ENCODE assay signal across 25 cellular contexts in genomic region chr12:96227365-96228106, GRCh38. TPM values are rescaled to one million over a fixed set of nuclear protein-coding genes. Genes with fewer than 3 reads are reported as not detected.
A peak's percentile ranks its signal among the peaks of the same experiment; 100 is the strongest.
DNase-seq lines count a peak whose midpoint lies in the region; ATAC-seq and TF ChIP-seq lines count a peak whose summit lies in the region.
"Had no signal": no experiment of that assay in that cellular context is flagged by ENCODE, and none has a peak within 500 bp of the region (broad histone marks: within the 10 kb centered on the region; RNA-seq: fewer than 3 reads in every experiment).

No MANE protein-coding gene starts in this region.

- no peaks in the 10 kb centered on the region for H3K27me3 Mint-ChIP-seq in activated CD4-positive, alpha-beta T cell treated with anti-CD3 and anti-CD28 coated beads for 36 hours
- H3K27me3 Mint-ChIP-seq: activated naive CD8-positive, alpha-beta T cell treated with anti-CD3 and anti-CD28 coated beads, Interleukin-2, amount 10 ng/mL, durations not matched to agents 7 days and 5 days; naive thymus-derived CD8-positive, alpha-beta T cell had no signal

- POLR2A ChIA-PET in activated CD4-positive, alpha-beta T cell treated with anti-CD3 and anti-CD28 coated beads for 36 hours (lab: Charles Lee) = no interaction called here

- peaks cover 6 to 12% of the 10 kb centered on the region in 2 donors for H3K36me3 ChIP-seq in lung (ENCODE audit: control insufficient read depth in 2 of 2, insufficient read depth in 2 of 2, low read length in 2 of 2)
- H3K36me3 ChIP-seq: ovary had no signal

- DNase-seq in activated CD4-positive, alpha-beta T cell treated with anti-CD3 and anti-CD28 coated beads for 36 hours = peak; percentile 32
- DNase-seq in activated CD4-positive, alpha-beta T cell treated with anti-CD3 and anti-CD28 coated beads, Interleukin-2, amount 50 U/mL, for 4 hours = no peak
- DNase-seq in stimulated activated CD4-positive, alpha-beta T cell treated with anti-CD3 and anti-CD28 coated beads, Interleukin-1b, Interleukin-23, amount 100 ng/mL, for 48 hours = peak; percentile 19
- no peak for DNase-seq in stimulated activated CD4-positive, alpha-beta T cell treated with anti-CD3 and anti-CD28 coated beads, Interleukin-12 subunit alpha, Interleukin-12 subunit beta, amount 100 ng/mL, for 4 hours
- DNase-seq in lung (ENCODE audit: low spot score) = no peak
- DNase-seq in NCI-H524 (lab: John Stamatoyannopoulos, UW) = no peak
- no peak for DNase-seq in CD1c-positive myeloid dendritic cell (ENCODE audit: extremely low spot score)
- no peak for DNase-seq in SKM-1 (lab: John Stamatoyannopoulos, UW; ENCODE audit: unreplicated experiment)
- DNase-seq: 8988T; activated naive CD8-positive, alpha-beta T cell treated with anti-CD3 and anti-CD28 coated beads, Interleukin-2, amount 10 ng/mL, durations not matched to agents 7 days and 5 days; AML-193; DMS53; foreskin fibroblast; heart right ventricle; MG63; midbrain; naive thymus-derived CD8-positive, alpha-beta T cell; NCI-H2081; NCI-H446; ovary; trophoblast cell had no signal

- no peak overlapping the region for H3K4me3 Mint-ChIP-seq in activated CD4-positive, alpha-beta T cell treated with anti-CD3 and anti-CD28 coated beads for 36 hours
- H3K4me3 Mint-ChIP-seq: activated naive CD8-positive, alpha-beta T cell treated with anti-CD3 and anti-CD28 coated beads, Interleukin-2, amount 10 ng/mL, durations not matched to agents 7 days and 5 days; GM23338; naive thymus-derived CD8-positive, alpha-beta T cell; T-helper 2 cell treated with Interferon-gamma antibody and Interleukin-4, amounts not matched to agents 5 μg/mL and 100 μg/mL, for 36 hours had no signal

- no peak for TF ChIP-seq CTCF in lung (IDR thresholded peaks at IDR 0.05; ENCODE audit: control extremely low read depth, extremely low read depth)

- H3K4me3 ChIP-seq in lung = no peak overlapping the region
- H3K4me3 ChIP-seq: GM23338, heart right ventricle, K562, MG63, ovary had no signal

- peak; percentile 83 for ATAC-seq in activated CD4-positive, alpha-beta T cell treated with anti-CD3 and anti-CD28 coated beads for 36 hours
- peak; percentile 16 for ATAC-seq in lung (ENCODE audit: insufficient read depth, low FRiP score)
- ATAC-seq: GM23338; heart right ventricle; K562; naive thymus-derived CD8-positive, alpha-beta T cell; SK-N-SH treated with all-trans-retinoic acid at 6 μM for 48 hours had no signal

- peaks cover 1 to 3% of the 10 kb centered on the region in 2 donors for H3K4me1 ChIP-seq in lung (ENCODE audit: control insufficient read depth in 2 of 2, insufficient read depth in 2 of 2, low read length in 2 of 2)

- 80 to 84% methylated on average over 12 of the region's 12 CpGs for whole genome bisulfite sequencing in lung, 2 donors

- no peak overlapping the region for H3K27ac ChIP-seq in lung (ENCODE audit: low read depth in 1 of 2, low read length in 1 of 2)
- H3K27ac ChIP-seq: ovary had no signal

- peaks cover 34% of the 10 kb centered on the region for H3K36me3 Mint-ChIP-seq in activated CD4-positive, alpha-beta T cell treated with anti-CD3 and anti-CD28 coated beads for 36 hours (ENCODE audit: low read depth)

- H3K9me3 ChIP-seq in lung (ENCODE audit: control insufficient read depth in 2 of 2, insufficient read depth in 1 of 2, low read length in 1 of 2) = no peaks in the 10 kb centered on the region
- H3K9me3 ChIP-seq: heart right ventricle, MG63, ovary had no signal

- CTCF ChIA-PET in activated CD4-positive, alpha-beta T cell treated with anti-CD3 and anti-CD28 coated beads for 36 hours (lab: Charles Lee) = interaction anchor here (0.7 to 1.2 kb wide), 4 partner anchors 12 to 174 kb away, joined by 3 to 5 read pairs (median 4); no protein-coding TSS in a partner anchor

- no peaks in the 10 kb centered on the region for H3K9me3 Mint-ChIP-seq in activated CD4-positive, alpha-beta T cell treated with anti-CD3 and anti-CD28 coated beads for 36 hours (ENCODE audit: low read depth)
- H3K9me3 Mint-ChIP-seq: GM23338; naive thymus-derived CD8-positive, alpha-beta T cell; T-helper 2 cell treated with Interferon-gamma antibody and Interleukin-4, amounts not matched to agents 5 μg/mL and 100 μg/mL, for 36 hours had no signal

- intact Hi-C loops in activated CD4-positive, alpha-beta T cell treated with anti-CD3 and anti-CD28 coated beads for 36 hours (cut with DNase I, micrococcal nuclease) = no loop called here

- no peaks in the 10 kb centered on the region for H3K27me3 ChIP-seq in lung (ENCODE audit: control insufficient read depth, insufficient read depth)
- H3K27me3 ChIP-seq: heart right ventricle, MG63, ovary had no signal

- peaks cover 35% of the 10 kb centered on the region for H3K4me1 Mint-ChIP-seq in activated CD4-positive, alpha-beta T cell treated with anti-CD3 and anti-CD28 coated beads for 36 hours
- H3K4me1 Mint-ChIP-seq: GM23338 had no signal

- peak overlapping the region; percentile 26 for H3K27ac Mint-ChIP-seq in activated CD4-positive, alpha-beta T cell treated with anti-CD3 and anti-CD28 coated beads for 36 hours
- H3K27ac Mint-ChIP-seq: activated naive CD8-positive, alpha-beta T cell treated with anti-CD3 and anti-CD28 coated beads, Interleukin-2, amount 10 ng/mL, durations not matched to agents 7 days and 5 days; GM23338; T-helper 2 cell treated with Interferon-gamma antibody and Interleukin-4, amounts not matched to agents 5 μg/mL and 100 μg/mL, for 36 hours had no signal

RNA-seq across cellular contexts. Expression of gene ELK3, which starts 33.4 kb away (rescaled TPM):
- 10 to 100 TPM; 17.0 to 17.4 TPM for total RNA-seq in activated CD4-positive, alpha-beta T cell treated with anti-CD3 and anti-CD28 coated beads for 36 hours
- 10 to 100 TPM; 46.4 to 68.5 TPM for total RNA-seq in lung
- 10 to 100 TPM in 1 of 2 donors, 1 to 10 TPM in 1; 9.1 to 34.2 TPM for polyA plus RNA-seq in lung

Comparison
In these comparisons a context has a peak if more than half of its experiments do, and no peak if none do; other contexts are left out.
1. DNase-seq: peak in activated CD4-positive, alpha-beta T cell treated with anti-CD3 and anti-CD28 coated beads for 36 hours (single experiment) and stimulated activated CD4-positive, alpha-beta T cell treated with anti-CD3 and anti-CD28 coated beads, Interleukin-1b, Interleukin-23, amount 100 ng/mL, for 48 hours (single experiment); none in activated CD4-positive, alpha-beta T cell treated with anti-CD3 and anti-CD28 coated beads, Interleukin-2, amount 50 U/mL, for 4 hours (0 of 2), stimulated activated CD4-positive, alpha-beta T cell treated with anti-CD3 and anti-CD28 coated beads, Interleukin-12 subunit alpha, Interleukin-12 subunit beta, amount 100 ng/mL, for 4 hours (single experiment), lung (single experiment), NCI-H524 (0 of 2), CD1c-positive myeloid dendritic cell (single experiment) and SKM-1 (single experiment).